16 cellular contexts compared by ENCODE assay signal in genomic region chr3:67064105-67064504, GRCh38.
"Had no signal": no experiment of that assay in that cellular context is flagged by ENCODE, and none has a peak within 500 bp of the region (broad histone marks: within the 10 kb centered on the region; RNA-seq: fewer than 3 reads in every experiment).

No MANE protein-coding gene starts in this region.

- H3K36me3 ChIP-seq: lower lobe of right lung, prostate gland, right lobe of liver, suprapubic skin had no signal

- H3K27ac ChIP-seq: lower lobe of right lung, prostate gland, right lobe of liver, suprapubic skin had no signal

- H3K9me3 ChIP-seq: lower lobe of right lung, prostate gland, right lobe of liver, suprapubic skin had no signal

- H3K4me3 ChIP-seq: lower lobe of right lung, prostate gland, right lobe of liver, smooth muscle cell, suprapubic skin had no signal

- H3K4me1 ChIP-seq: lower lobe of right lung, prostate gland, right lobe of liver, suprapubic skin had no signal

- H3K27me3 ChIP-seq: right lobe of liver, suprapubic skin had no signal

- H3K4me2 ChIP-seq: smooth muscle cell had no signal

- DNase-seq: activated CD4-positive, alpha-beta T cell treated with anti-CD3 and anti-CD28 coated beads, Interleukin-2, amount 50 U/mL, for 4 hours; activated CD4-positive, CD25-positive, alpha-beta regulatory T cell; activated naive CD4-positive, alpha-beta T cell; activated T-cell treated with anti-CD3 and anti-CD28 coated beads for 4 hours; anterior cingulate cortex; cerebellar nuclear complex; effector memory CD4-positive, alpha-beta T cell; glutamatergic neuron; lower lobe of right lung; right lobe of liver; stimulated activated CD4-positive, alpha-beta T cell treated with anti-CD3 and anti-CD28 coated beads, Interleukin-4, amount 100 ng/mL, for 4 hours; stimulated activated CD8-positive, alpha-beta memory T cell treated with anti-CD3 and anti-CD28 coated beads, Interleukin-4, amount 100 ng/mL, for 48 hours; trophoblast cell had no signal
